Comparison of ENCODE assay signal across 22 cellular contexts in genomic region chr1:34705077-34705476, GRCh38. TPM values are rescaled to one million over a fixed set of nuclear protein-coding genes. Genes with fewer than 3 reads are reported as not detected.
"Had no signal": no experiment of that assay in that cellular context is flagged by ENCODE, and none has a peak within 500 bp of the region (broad histone marks: within the 10 kb centered on the region; RNA-seq: fewer than 3 reads in every experiment).

No MANE protein-coding gene starts in this region.

- H3K36me3 ChIP-seq: SJCRH30 had no signal

- DNase-seq: KBM-7, MV-4-11, NCI-H1048, NCI-H1105, NCI-H1436 treated with DMSO at 0.1 percent for 48 hours, NCI-H1694 treated with DMSO at 0.1 percent for 48 hours, NCI-H1930, NCI-H2081, NCI-H2107, NCI-H2171, NCI-H226, NCI-H446, NCI-H510A, NCI-H524 treated with DMSO at 0.1 percent for 48 hours, NCI-H69, NCI-H774, RPMI8226, SHP77 treated with DMSO at 0.1 percent for 48 hours, SJCRH30, SW 1271 had no signal

- H3K27ac ChIP-seq: SJCRH30 had no signal

- H3K9me3 ChIP-seq: SJCRH30 had no signal

- H3K4me3 ChIP-seq: SJCRH30 had no signal

- H3K4me1 ChIP-seq: SJCRH30 had no signal

RNA-seq across cellular contexts. Expression of gene GJB5, which starts 49.8 kb away (rescaled TPM):
- total RNA-seq: HT-29, LHCN-M2, SJCRH30 had no signal

RNA-seq across cellular contexts. Expression of gene GJB4, which starts 54.5 kb away (rescaled TPM):
- total RNA-seq: LHCN-M2, SJCRH30 had no signal
